8 cellular contexts compared by ENCODE assay signal in the genomic region with DNA sequence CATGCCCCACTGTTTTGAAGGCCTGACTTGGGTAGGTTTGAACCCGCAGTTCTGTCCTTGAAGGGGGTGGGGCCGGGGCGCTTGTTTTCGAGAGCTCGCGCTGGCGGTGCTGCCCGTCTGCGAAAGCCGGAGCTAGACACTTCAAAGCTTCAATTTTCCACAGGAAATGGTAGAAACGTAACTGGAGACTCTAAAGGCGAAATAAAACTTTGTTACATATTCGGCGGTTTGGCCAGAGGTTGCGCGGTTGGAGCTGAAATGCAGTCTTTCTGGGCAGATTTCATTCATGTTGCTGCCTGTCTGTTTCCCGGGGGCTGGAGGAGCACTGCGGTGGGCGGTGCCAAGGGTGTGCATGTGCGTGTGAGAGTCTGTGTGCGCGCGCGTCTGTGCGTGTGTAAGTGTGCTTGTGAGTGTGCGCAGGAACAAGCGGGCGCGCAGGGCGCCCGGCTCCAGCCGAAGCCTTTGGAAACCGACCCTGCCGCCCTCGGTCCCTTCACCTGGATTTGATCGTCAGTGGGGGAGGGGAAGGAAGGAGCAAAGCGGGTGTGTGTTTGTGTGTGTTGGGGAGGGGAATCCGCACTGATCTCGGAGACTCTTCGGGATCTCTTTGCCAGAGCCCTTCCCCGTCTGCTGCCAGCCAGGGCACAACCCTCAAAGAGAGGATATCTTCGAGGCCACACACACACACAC.
DNase-seq lines count a peak whose midpoint lies in the region; ATAC-seq and TF ChIP-seq lines count a peak whose summit lies in the region.

No MANE protein-coding gene starts in this region.

- peak overlapping the region in 3 of 4 donors; percentile 35 to 44 (median 43) for H3K4me3 ChIP-seq in gastrocnemius medialis

- in situ Hi-C loops in gastrocnemius medialis (cut with MboI; ENCODE audit: low sequenced_read_pairs in 4 of 4) = no loop called here

- peaks cover 11% of the 10 kb centered on the region in 2 donors for H3K4me1 ChIP-seq in gastrocnemius medialis

- no peak for TF ChIP-seq POLR2A in gastrocnemius medialis (IDR thresholded peaks at IDR 0.05)

- no peaks in the 10 kb centered on the region for H3K27me3 ChIP-seq in CD4-positive, alpha-beta T cell (ENCODE audit: control insufficient read depth, insufficient read depth, low read length)
- peaks cover 17 to 54% (median 33%) of the 10 kb centered on the region in 3 donors for H3K27me3 ChIP-seq in gastrocnemius medialis

- no peaks in the 10 kb centered on the region for H3K9me3 ChIP-seq in CD4-positive, alpha-beta T cell (ENCODE audit: control insufficient read depth, low read length)
- no peaks in the 10 kb centered on the region for H3K9me3 ChIP-seq in gastrocnemius medialis

- ATAC-seq in CD4-positive, alpha-beta T cell (ENCODE audit: poor library complexity) = peak; percentile 50
- no peak for ATAC-seq in gastrocnemius medialis
- ATAC-seq in HG03196 (IDR thresholded peaks at IDR 0.05; ENCODE audit: unreplicated experiment) = no peak
- no peak for ATAC-seq in HG02623 (IDR thresholded peaks at IDR 0.05; ENCODE audit: unreplicated experiment)

- H3K27ac ChIP-seq in CD4-positive, alpha-beta T cell (ENCODE audit: low read depth, low read length) = peak overlapping the region; percentile 70
- no peak overlapping the region for H3K27ac ChIP-seq in gastrocnemius medialis

- no peaks in the 10 kb centered on the region for H3K9me3 Mint-ChIP-seq in CD4-positive, alpha-beta T cell
- H3K9me3 Mint-ChIP-seq in activated T-helper 2 cell treated with anti-CD3 and anti-CD28 coated beads, Interferon-gamma antibody, Interleukin-2, Interleukin-4, amounts not matched to agents 10 μg/mL and 5 μg/mL and 100 μg/mL, durations not matched to agents 14 hours and 24 hours and 36 hours = no peaks in the 10 kb centered on the region

- peaks cover 58% of the 10 kb centered on the region for H3K4me1 Mint-ChIP-seq in CD4-positive, alpha-beta T cell (ENCODE audit: low read depth)
- H3K4me1 Mint-ChIP-seq in activated T-helper 2 cell treated with anti-CD3 and anti-CD28 coated beads, Interferon-gamma antibody, Interleukin-2, Interleukin-4, amounts not matched to agents 10 μg/mL and 5 μg/mL and 100 μg/mL, durations not matched to agents 14 hours and 24 hours and 36 hours (ENCODE audit: low read depth) = peaks cover 49% of the 10 kb centered on the region

- TF ChIP-seq CTCF in CD4-positive, alpha-beta T cell (IDR thresholded peaks at IDR 0.05) = no peak
- no peak for TF ChIP-seq CTCF in gastrocnemius medialis (IDR thresholded peaks at IDR 0.05 in 4 of 5, conservative IDR thresholded peaks at IDR 0.05 in 1 of 5)

- no peaks in the 10 kb centered on the region for H3K36me3 ChIP-seq in gastrocnemius medialis

- H3K27ac Mint-ChIP-seq in CD4-positive, alpha-beta T cell = peak overlapping the region; percentile 93
- peak overlapping the region; percentile 94 for H3K27ac Mint-ChIP-seq in activated T-helper 2 cell treated with anti-CD3 and anti-CD28 coated beads, Interferon-gamma antibody, Interleukin-2, Interleukin-4, amounts not matched to agents 10 μg/mL and 5 μg/mL and 100 μg/mL, durations not matched to agents 14 hours and 24 hours and 36 hours

- POLR2A ChIA-PET in CD4-positive, alpha-beta T cell (lab: Charles Lee) = interaction anchor here (0.6 to 7.8 kb wide), 25 partner anchors 8 to 365 kb away, joined by 3 to 192 read pairs (median 4); a partner anchor contains a TSS

- H3K27me3 Mint-ChIP-seq in CD4-positive, alpha-beta T cell = no peaks in the 10 kb centered on the region
- H3K27me3 Mint-ChIP-seq in activated T-helper 2 cell treated with anti-CD3 and anti-CD28 coated beads, Interferon-gamma antibody, Interleukin-2, Interleukin-4, amounts not matched to agents 10 μg/mL and 5 μg/mL and 100 μg/mL, durations not matched to agents 14 hours and 24 hours and 36 hours (ENCODE audit: low read depth) = peaks cover 7% of the 10 kb centered on the region

- H3K36me3 Mint-ChIP-seq in CD4-positive, alpha-beta T cell (ENCODE audit: low read depth) = peaks cover 20% of the 10 kb centered on the region
- no peaks in the 10 kb centered on the region for H3K36me3 Mint-ChIP-seq in activated T-helper 2 cell treated with anti-CD3 and anti-CD28 coated beads, Interferon-gamma antibody, Interleukin-2, Interleukin-4, amounts not matched to agents 10 μg/mL and 5 μg/mL and 100 μg/mL, durations not matched to agents 14 hours and 24 hours and 36 hours (ENCODE audit: low read depth)

- intact Hi-C loops in CD4-positive, alpha-beta T cell (cut with DNase I, micrococcal nuclease) = loop anchor here (2.0 to 5.0 kb wide), 4 partner anchors 48 to 1018 kb away; a partner anchor contains a TSS
- intact Hi-C loops in activated T-helper 2 cell treated with anti-CD3 and anti-CD28 coated beads, Interferon-gamma antibody, Interleukin-2, Interleukin-4, amounts not matched to agents 10 μg/mL and 5 μg/mL and 100 μg/mL, durations not matched to agents 14 hours and 24 hours and 36 hours (cut with micrococcal nuclease) = loop anchor here (1.0 kb wide), 2 partner anchors 8 to 31 kb away; no protein-coding TSS in a partner anchor
- intact Hi-C loops in head of caudate nucleus (cut with DNase I) = no loop called here
- intact Hi-C loops in gastrocnemius medialis (cut with DNase I; ENCODE audit: low total_unique reads) = no loop called here

- H3K4me3 Mint-ChIP-seq in CD4-positive, alpha-beta T cell = peak overlapping the region; percentile 92
- peak overlapping the region; percentile 86 for H3K4me3 Mint-ChIP-seq in activated T-helper 2 cell treated with anti-CD3 and anti-CD28 coated beads, Interferon-gamma antibody, Interleukin-2, Interleukin-4, amounts not matched to agents 10 μg/mL and 5 μg/mL and 100 μg/mL, durations not matched to agents 14 hours and 24 hours and 36 hours (ENCODE audit: low read depth)

- CTCF ChIA-PET in CD4-positive, alpha-beta T cell (lab: Charles Lee) = interaction anchor here (0.6 to 2.5 kb wide), 3 partner anchors 81 to 309 kb away, joined by 3 to 7 read pairs (median 5); no protein-coding TSS in a partner anchor

- peak; percentile 61 to 86 (median 75) for DNase-seq in CD4-positive, alpha-beta T cell
- peak; percentile 23 for DNase-seq in NCI-H345 treated with DMSO at 0.1 percent for 48 hours (lab: John Stamatoyannopoulos, UW; ENCODE audit: unreplicated experiment)
- peak; percentile 78 for DNase-seq in activated T-helper 2 cell treated with anti-CD3 and anti-CD28 coated beads, Interferon-gamma antibody, Interleukin-2, Interleukin-4, amounts not matched to agents 10 μg/mL and 5 μg/mL and 100 μg/mL, durations not matched to agents 14 hours and 24 hours and 36 hours (ENCODE audit: low spot score)
- peak in 23 of 42 donors; percentile 11 to 64 (median 30) for DNase-seq in head of caudate nucleus
- no peak for DNase-seq in gastrocnemius medialis
- no peak for DNase-seq in Ammon's horn (ENCODE audit: low spot score)

Comparison
In these comparisons a context has a peak if more than half of its experiments do, and no peak if none do; other contexts are left out.
1. DNase-seq: peak in CD4-positive, alpha-beta T cell (10 of 10), NCI-H345 treated with DMSO at 0.1 percent for 48 hours (single experiment), activated T-helper 2 cell treated with anti-CD3 and anti-CD28 coated beads, Interferon-gamma antibody, Interleukin-2, Interleukin-4, amounts not matched to agents 10 μg/mL and 5 μg/mL and 100 μg/mL, durations not matched to agents 14 hours and 24 hours and 36 hours (single experiment) and head of caudate nucleus (23 of 42); none in gastrocnemius medialis (0 of 2) and Ammon's horn (single experiment).
2. intact Hi-C loops: an anchor here in CD4-positive, alpha-beta T cell (2.0 to 5.0 kb wide) and activated T-helper 2 cell treated with anti-CD3 and anti-CD28 coated beads, Interferon-gamma antibody, Interleukin-2, Interleukin-4, amounts not matched to agents 10 μg/mL and 5 μg/mL and 100 μg/mL, durations not matched to agents 14 hours and 24 hours and 36 hours (1.0 kb wide); none called in head of caudate nucleus and gastrocnemius medialis.